In the genomic region with DNA sequence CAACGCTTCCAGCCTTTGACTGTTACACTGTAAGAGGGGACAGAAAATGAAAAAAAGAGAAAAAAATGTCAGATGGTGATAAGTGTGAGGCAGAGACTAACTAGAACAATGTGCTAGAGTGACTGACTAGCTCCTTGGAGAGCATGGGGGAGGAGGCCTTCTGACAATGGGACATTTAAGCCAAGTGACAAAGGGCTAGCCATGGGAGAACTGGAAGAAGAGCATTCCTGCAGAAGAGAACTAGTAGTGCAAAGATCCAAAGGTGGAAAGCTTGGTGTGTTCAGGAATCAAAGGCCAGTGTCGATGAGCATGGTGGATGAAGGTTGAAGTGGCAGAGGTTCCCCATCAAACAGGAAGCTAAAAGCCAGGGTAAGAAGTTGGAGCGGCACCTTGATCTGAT, we compare ENCODE assay signal across 27 cellular contexts. TPM values are rescaled to one million over a fixed set of nuclear protein-coding genes. Genes with fewer than 3 reads are reported as not detected.
DNase-seq lines count a peak whose midpoint lies in the region; ATAC-seq, FAIRE-seq and TF ChIP-seq lines count a peak whose summit lies in the region.
"Had no signal": no experiment of that assay in that cellular context is flagged by ENCODE, and none has a peak within 500 bp of the region (broad histone marks: within the 10 kb centered on the region; RNA-seq: fewer than 3 reads in every experiment).

No MANE protein-coding gene starts in this region.

- H3K36me3 ChIP-seq in GM23338 (ENCODE audit: insufficient read depth) (no peaks in the 10 kb centered on the region), bronchial epithelial cell (ENCODE audit: control insufficient read depth, insufficient read depth, low read length) (no peaks in the 10 kb centered on the region), psoas muscle (ENCODE audit: insufficient read depth in 1 of 2, low read depth in 1 of 2) (peaks cover 0 to 87% of the 10 kb centered on the region in 2 donors), osteoblast (ENCODE audit: insufficient read depth, low read length) (no peaks in the 10 kb centered on the region)
- H3K36me3 ChIP-seq: BLaER1 treated with 17β-estradiol and CSF1 and Interleukin-3, amounts not matched to agents 10 nM and 100 nM; MG63 had no signal

- H3K4me2 ChIP-seq in GM23338, result no peak overlapping the region
- no peak overlapping the region for H3K4me2 ChIP-seq in osteoblast (ENCODE audit: insufficient read depth, low read length)
- H3K4me2 ChIP-seq: A549; BLaER1 treated with 17β-estradiol and CSF1 and Interleukin-3, amounts not matched to agents 10 nM and 100 nM had no signal

- ATAC-seq in GM23338, result no peak
- ATAC-seq in psoas muscle, result no peak
- ATAC-seq: A549, PC-3, SK-N-SH treated with all-trans-retinoic acid at 6 μM for 48 hours had no signal

- H3K36me3 Mint-ChIP-seq in GM23338 (ENCODE audit: low read depth), result no peaks in the 10 kb centered on the region
- H3K36me3 Mint-ChIP-seq in mesothelial cell of epicardium, result no peaks in the 10 kb centered on the region

- DNase-seq in GM23338 (ENCODE audit: low spot score), result no peak
- DNase-seq in bronchial epithelial cell (ENCODE audit: low read depth), result no peak
- DNase-seq in mesothelial cell of epicardium (ENCODE audit: low spot score in 2 of 2, unreplicated experiment in 2 of 2), result no peak
- no peak for DNase-seq in psoas muscle
- no peak for DNase-seq in DMS79 treated with DMSO at 0.1 percent for 48 hours (lab: John Stamatoyannopoulos, UW)
- no peak for DNase-seq in osteoblast (ENCODE audit: insufficient read length, low spot score, missing footprints)
- no peak for DNase-seq in LoVo (ENCODE audit: low spot score)
- DNase-seq: AML-193; CD4-positive, alpha-beta T cell; KBM-7; MG63; NCI-H1105 treated with DMSO at 0.1 percent for 48 hours; NCI-H146; NCI-H1930; NCI-H446; NCI-H524 treated with DMSO at 0.1 percent for 48 hours; NCI-H774; PC-3; SJCRH30 had no signal

- intact Hi-C loops in psoas muscle (cut with DNase I), result no loop called here

- peaks cover 12% of the 10 kb centered on the region for H3K27me3 Mint-ChIP-seq in GM23338 (ENCODE audit: insufficient read depth, low read depth, poor library complexity)
- H3K27me3 Mint-ChIP-seq in mesothelial cell of epicardium (ENCODE audit: low read depth), result peaks cover 11% of the 10 kb centered on the region
- H3K27me3 Mint-ChIP-seq: CD4-positive, alpha-beta T cell had no signal

- H3K4me1 Mint-ChIP-seq in GM23338, result peaks cover 45% of the 10 kb centered on the region
- peaks cover 30% of the 10 kb centered on the region for H3K4me1 Mint-ChIP-seq in mesothelial cell of epicardium

- peaks cover under 1% of the 10 kb centered on the region; the same call in 1 of the 2 replicates for H3K9me2 ChIP-seq in GM23338 (ENCODE audit: insufficient read depth)

- no peaks in the 10 kb centered on the region for H4K20me1 ChIP-seq in GM23338 (replicated peaks; ENCODE audit: insufficient read depth)
- no peaks in the 10 kb centered on the region for H4K20me1 ChIP-seq in osteoblast (ENCODE audit: insufficient read depth, low read length)
- H4K20me1 ChIP-seq: BLaER1 treated with 17β-estradiol and CSF1 and Interleukin-3, amounts not matched to agents 10 nM and 100 nM had no signal

- H3K9me3 Mint-ChIP-seq in GM23338 (no peaks in the 10 kb centered on the region), mesothelial cell of epicardium (no peaks in the 10 kb centered on the region)
- H3K9me3 Mint-ChIP-seq: CD4-positive, alpha-beta T cell had no signal

- peak; percentile 13 for FAIRE-seq in bronchial epithelial cell (lab: Jason Lieb, UNC)
- FAIRE-seq: A549, D721Med, H54, HTR-8/SVneo had no signal

- H3K79me2 ChIP-seq in GM23338 (replicated peaks; ENCODE audit: insufficient read depth) (no peaks in the 10 kb centered on the region), osteoblast (ENCODE audit: insufficient read depth, low read length) (no peaks in the 10 kb centered on the region)

- no peak overlapping the region for H3K4me3 ChIP-seq in GM23338
- H3K4me3 ChIP-seq in bronchial epithelial cell (ENCODE audit: low read depth, low read length), result no peak overlapping the region
- no peak overlapping the region for H3K4me3 ChIP-seq in psoas muscle
- no peak overlapping the region for H3K4me3 ChIP-seq in osteoblast (ENCODE audit: insufficient read depth, low read length)
- H3K4me3 ChIP-seq: A549; BLaER1 treated with 17β-estradiol and CSF1 and Interleukin-3, amounts not matched to agents 10 nM and 100 nM; MG63; SJCRH30 had no signal

- H2AFZ ChIP-seq in GM23338, result peak overlapping the region; percentile 54
- no peak overlapping the region for H2AFZ ChIP-seq in osteoblast (ENCODE audit: low read length)

- H3F3A ChIP-seq in GM23338 (replicated peaks; ENCODE audit: low read depth), result peaks cover 10% of the 10 kb centered on the region

- H3K4me1 ChIP-seq in GM23338 (ENCODE audit: insufficient read depth) (peaks cover 43% of the 10 kb centered on the region), psoas muscle (peaks cover 37% of the 10 kb centered on the region), osteoblast (ENCODE audit: insufficient read depth, low read length) (no peaks in the 10 kb centered on the region)
- H3K4me1 ChIP-seq: A549, SJCRH30 had no signal

- no peak for TF ChIP-seq CTCF in GM23338 (conservative IDR thresholded peaks at IDR 0.05; ENCODE audit: low read depth in 2 of 2)
- TF ChIP-seq CTCF in bronchial epithelial cell (IDR thresholded peaks at IDR 0.05; ENCODE audit: insufficient read depth, low read length, severe bottlenecking), result no peak
- TF ChIP-seq CTCF in mesothelial cell of epicardium (IDR thresholded peaks at IDR 0.05; ENCODE audit: unreplicated experiment), result no peak
- no peak for TF ChIP-seq CTCF in psoas muscle (IDR thresholded peaks at IDR 0.05)
- no peak for TF ChIP-seq CTCF in osteoblast (IDR thresholded peaks at IDR 0.05; ENCODE audit: extremely low read depth, low read depth, low read length)

- H3K27me3 ChIP-seq in GM23338 (ENCODE audit: insufficient read depth) (no peaks in the 10 kb centered on the region), bronchial epithelial cell (ENCODE audit: control insufficient read depth, insufficient read depth, low read length) (peaks cover 2% of the 10 kb centered on the region), psoas muscle (ENCODE audit: insufficient read depth in 3 of 3, low read length in 2 of 3) (no peaks in the 10 kb centered on the region), osteoblast (ENCODE audit: insufficient read depth, low read length) (peaks cover 3% of the 10 kb centered on the region)
- H3K27me3 ChIP-seq: MG63, SJCRH30 had no signal

- H3K27ac Mint-ChIP-seq in GM23338 (no peak overlapping the region), mesothelial cell of epicardium (peak overlapping the region; percentile 19)
- H3K27ac Mint-ChIP-seq: CD4-positive, alpha-beta T cell had no signal

- H3K9me3 ChIP-seq in psoas muscle (no peaks in the 10 kb centered on the region), osteoblast (ENCODE audit: low read depth, low read length) (no peaks in the 10 kb centered on the region)
- H3K9me3 ChIP-seq: A549, MG63, SJCRH30 had no signal

- no peak overlapping the region for H3K27ac ChIP-seq in GM23338 (ENCODE audit: low read depth)
- H3K27ac ChIP-seq in psoas muscle, result peak overlapping the region; percentile 38
- H3K27ac ChIP-seq in osteoblast (ENCODE audit: low read depth, low read length), result no peak overlapping the region
- H3K27ac ChIP-seq: A549; BLaER1 treated with 17β-estradiol and CSF1 and Interleukin-3, amounts not matched to agents 10 nM and 100 nM; SJCRH30 had no signal

- H3K4me3 Mint-ChIP-seq in GM23338, result no peak overlapping the region
- no peak overlapping the region for H3K4me3 Mint-ChIP-seq in mesothelial cell of epicardium

- WGBS in psoas muscle, 3 donors, result 84 to 88% (median 85%) methylated on average over 3 of the region's 3 CpGs

TF ChIP-seq in GM23338, 12 proteins besides CTCF, POLR2A, EP300 and RAD21 (continues in another document):
- TF ChIP-seq POLR2AphosphoS5 (IDR thresholded peaks at IDR 0.05; ENCODE audit: low read depth) (no peak), CREB1 (CRISPR knock-in tag; IDR thresholded peaks at IDR 0.05; ENCODE audit: low read depth) (no peak), ETS1 (IDR thresholded peaks at IDR 0.05) (no peak)

RNA-seq across cellular contexts. Expression of gene STYXL2, which starts 25.8 kb away (rescaled TPM):
- total RNA-seq in GM23338 (2014; rRNA removed; shearing (Covaris generic)), result 0.08 and 0.17 TPM in 2 replicates
- polyA plus RNA-seq in GM23338 (2016; fragmentation: Nextera tagmentation; extraction: Ambion mirVana) (0.23 and 0.40 TPM in 2 replicates), psoas muscle (10 to 100 TPM; 15.2 to 56.0 (median 52.5) TPM)
- total RNA-seq in bronchial epithelial cell (not detected in 2 replicates), mesothelial cell of epicardium (0.16 to 0.18 TPM in 2 of 3 replicates, not detected in the other), psoas muscle (100 to 1,000 TPM; 134 to 205 (median 143) TPM), osteoblast (not detected in 2 replicates)
- total RNA-seq: CD4-positive, alpha-beta T cell; Daoy; PC-3 had no signal
- polyA plus RNA-seq: A549 had no signal

RNA-seq across cellular contexts. Expression of gene GPA33, which starts 29.5 kb away (rescaled TPM):
- 0.28 TPM in 1 of 2 replicates, not detected in the other for total RNA-seq in GM23338 (2014; rRNA removed; shearing (Covaris generic))
- 0.09 and 0.10 TPM in 2 replicates for polyA plus RNA-seq in GM23338 (2016; fragmentation: Nextera tagmentation; extraction: Ambion mirVana)
- not detected in 2 replicates for total RNA-seq in bronchial epithelial cell
- 1.2 to 1.9 TPM (median 1.6 TPM) in 3 replicates for total RNA-seq in mesothelial cell of epicardium
- total RNA-seq in psoas muscle, result 1 to 10 TPM in 1 of 4 donors, under 1 TPM in 2, not detected in 1; 0.12 to 2.2 (median 0.27) TPM
- polyA plus RNA-seq in psoas muscle, result under 1 TPM in 2 of 3 donors, not detected in 1; 0.06 to 0.10 TPM
- not detected in 2 replicates for total RNA-seq in osteoblast
- total RNA-seq: Daoy, LHCN-M2 had no signal
- polyA plus RNA-seq: A549 had no signal

Comparison
In these comparisons a context has a peak if more than half of its experiments do, and no peak if none do; other contexts are left out.
1. RNA of gene STYXL2, which starts 25.8 kb away (total RNA-seq): 134 to 205 TPM in psoas muscle; 0.16 to 0.18 TPM in mesothelial cell of epicardium, 0.08 to 0.17 TPM in GM23338, not detected in bronchial epithelial cell and not detected in osteoblast; every median in the first group is over 100 times any median in the second.